Comparison of ENCODE assay signal across 11 cellular contexts in genomic region chr4:2411786-2412510, GRCh38. TPM values are rescaled to one million over a fixed set of nuclear protein-coding genes. Genes with fewer than 3 reads are reported as not detected.
DNase-seq lines count a peak whose midpoint lies in the region; ATAC-seq, FAIRE-seq and TF ChIP-seq lines count a peak whose summit lies in the region.
"Had no signal": no experiment of that assay in that cellular context is flagged by ENCODE, and none has a peak within 500 bp of the region (broad histone marks: within the 10 kb centered on the region; RNA-seq: fewer than 3 reads in every experiment).

No MANE protein-coding gene starts in this region.

- no peak for ATAC-seq in DND-41 (ENCODE audit: insufficient read depth, low read depth)
- no peak for ATAC-seq in GM21723 (IDR thresholded peaks at IDR 0.05; ENCODE audit: unreplicated experiment)
- ATAC-seq in HG03442 (IDR thresholded peaks at IDR 0.05; ENCODE audit: unreplicated experiment), result no peak
- ATAC-seq in gastrocnemius medialis, result no peak

- no peaks in the 10 kb centered on the region for H3K36me3 Mint-ChIP-seq in IgD-negative memory B cell
- no peaks in the 10 kb centered on the region for H3K36me3 Mint-ChIP-seq in astrocyte (ENCODE audit: low read depth, unreplicated experiment)
- no peaks in the 10 kb centered on the region for H3K36me3 Mint-ChIP-seq in nephron progenitor cell (ENCODE audit: low read depth)

- no peak for FAIRE-seq in astrocyte (lab: Jason Lieb, UNC)

- H3K9me3 Mint-ChIP-seq in IgD-negative memory B cell (no peaks in the 10 kb centered on the region), astrocyte (ENCODE audit: unreplicated experiment) (no peaks in the 10 kb centered on the region), nephron progenitor cell (no peaks in the 10 kb centered on the region)
- H3K9me3 Mint-ChIP-seq: nephron had no signal

- intact Hi-C loops in gastrocnemius medialis (cut with DNase I; ENCODE audit: low total_unique reads), result loop anchor here (1.0 to 10.0 kb wide), 2 partner anchors 177 to 687 kb away; partner anchors contain the start of genes TACC3 and TMEM129

- H3K4me3 ChIP-seq in DND-41 (ENCODE audit: low read depth in 1 of 2, low read length in 2 of 2), result 0 out of 4 replicates have a peak overlapping the region, but pooled peaks of 1 of the 2 experiments have one; percentile 36
- H3K4me3 ChIP-seq in astrocyte (ENCODE audit: insufficient read depth, low read depth, low read length), result no peak overlapping the region
- no peak overlapping the region for H3K4me3 ChIP-seq in gastrocnemius medialis

- in situ Hi-C loops in gastrocnemius medialis (cut with MboI; ENCODE audit: low sequenced_read_pairs in 4 of 4), result loop anchor here in 2 of 4 donors (25.0 kb wide), 1 partner anchor 175 kb away; the partner anchor contains the start of genes HAUS3 (in 2 of the 2) and POLN (in 2 of the 2)

- H3K4me2 ChIP-seq in DND-41 (ENCODE audit: insufficient read depth, low read length) (peak overlapping the region; percentile 59), astrocyte (ENCODE audit: low read length) (peak overlapping the region; percentile 79)

- H3K27me3 Mint-ChIP-seq in IgD-negative memory B cell (peaks cover 34% of the 10 kb centered on the region), astrocyte (ENCODE audit: low read depth, unreplicated experiment) (peaks cover 67% of the 10 kb centered on the region), nephron progenitor cell (ENCODE audit: low read depth, poor library complexity) (peaks cover 87% of the 10 kb centered on the region)

- TF ChIP-seq POLR2A in gastrocnemius medialis (IDR thresholded peaks at IDR 0.05), result no peak

- H3K4me1 ChIP-seq in DND-41 (ENCODE audit: insufficient read depth, low read length), result peaks cover 34% of the 10 kb centered on the region
- H3K4me1 ChIP-seq in astrocyte (ENCODE audit: insufficient read depth, low read length), result peaks cover 24% of the 10 kb centered on the region
- H3K4me1 ChIP-seq in gastrocnemius medialis, result peaks cover 23 to 34% of the 10 kb centered on the region in 2 donors

- H3K36me3 ChIP-seq in DND-41 (ENCODE audit: insufficient read depth, low read length) (no peaks in the 10 kb centered on the region), astrocyte (ENCODE audit: insufficient read depth, low read length) (no peaks in the 10 kb centered on the region), gastrocnemius medialis (no peaks in the 10 kb centered on the region)

- H2AFZ ChIP-seq in DND-41 (ENCODE audit: low read depth, low read length) (no peak overlapping the region), astrocyte (ENCODE audit: low read depth, low read length) (no peak overlapping the region)

- peaks cover 73% of the 10 kb centered on the region for H4K20me1 ChIP-seq in DND-41 (ENCODE audit: insufficient read depth, low read length)
- H4K20me1 ChIP-seq in astrocyte (ENCODE audit: insufficient read depth, low read length), result peaks cover 5% of the 10 kb centered on the region

- peak overlapping the region in 2 of 4 donors; percentile 68 to 87 for H3K4me3 Mint-ChIP-seq in IgD-negative memory B cell
- peak overlapping the region; percentile 14 for H3K4me3 Mint-ChIP-seq in astrocyte (ENCODE audit: unreplicated experiment)
- peak overlapping the region; percentile 35 for H3K4me3 Mint-ChIP-seq in nephron progenitor cell

- no peak for DNase-seq in DND-41
- no peak for DNase-seq in astrocyte (ENCODE audit: low read depth)
- DNase-seq in nephron progenitor cell, result no peak
- no peak for DNase-seq in gastrocnemius medialis
- no peak for DNase-seq in RKO (ENCODE audit: low spot score)
- DNase-seq: OCI-M1 had no signal

- H3K27ac ChIP-seq in DND-41 (ENCODE audit: low read length), result no peak overlapping the region
- no peak overlapping the region for H3K27ac ChIP-seq in astrocyte (ENCODE audit: low read depth, low read length)
- no peak overlapping the region for H3K27ac ChIP-seq in gastrocnemius medialis

- H3K9me3 ChIP-seq in DND-41 (ENCODE audit: insufficient read depth, low read length, severe bottlenecking) (no peaks in the 10 kb centered on the region), astrocyte (ENCODE audit: insufficient read depth, low read depth, low read length) (no peaks in the 10 kb centered on the region), gastrocnemius medialis (no peaks in the 10 kb centered on the region)

- H3K4me1 Mint-ChIP-seq in IgD-negative memory B cell (peaks cover 14 to 33% (median 25%) of the 10 kb centered on the region in 3 donors), astrocyte (ENCODE audit: low read depth, unreplicated experiment) (peaks cover 12% of the 10 kb centered on the region), nephron progenitor cell (peaks cover 38% of the 10 kb centered on the region)

- H3K27ac Mint-ChIP-seq in IgD-negative memory B cell (peak overlapping the region in 2 of 3 donors; percentile 34 to 78), astrocyte (ENCODE audit: unreplicated experiment) (peak overlapping the region; percentile 3), nephron progenitor cell (no peak overlapping the region)

- H3K79me2 ChIP-seq in DND-41 (ENCODE audit: insufficient read depth, low read length) (no peaks in the 10 kb centered on the region), astrocyte (ENCODE audit: insufficient read depth, low read length) (no peaks in the 10 kb centered on the region)

- TF ChIP-seq CTCF in DND-41 (IDR thresholded peaks at IDR 0.05; ENCODE audit: borderline replicate concordance, extremely low read depth, low read length, poor library complexity, severe bottlenecking) (no peak), astrocyte (IDR thresholded peaks at IDR 0.05; ENCODE audit: insufficient read depth, low read depth, low read length) (no peak), nephron progenitor cell (IDR thresholded peaks at IDR 0.05) (no peak), gastrocnemius medialis (IDR thresholded peaks at IDR 0.05 in 4 of 5, conservative IDR thresholded peaks at IDR 0.05 in 1 of 5) (no peak)

- H3K27me3 ChIP-seq in DND-41 (ENCODE audit: insufficient read depth, low read length, poor library complexity) (peaks cover 32% of the 10 kb centered on the region), astrocyte (ENCODE audit: insufficient read depth, low read length) (peaks cover 37% of the 10 kb centered on the region), gastrocnemius medialis (peaks cover 0 to 7% (median 0%) of the 10 kb centered on the region in 3 donors)

- H3K9ac ChIP-seq in DND-41 (ENCODE audit: low read depth, low read length) (no peak overlapping the region), astrocyte (ENCODE audit: low read length) (peak overlapping the region; percentile 29)

RNA-seq across cellular contexts. Expression of gene ZFYVE28, which starts 6.5 kb away (rescaled TPM):
- polyA plus RNA-seq in IgD-negative memory B cell, result 1.0 TPM
- 0.31 and 0.68 TPM in 2 replicates for total RNA-seq in astrocyte
- 1 to 10 TPM; 1.8 to 6.0 (median 3.4) TPM for total RNA-seq in gastrocnemius medialis

RNA-seq across cellular contexts. Expression of gene CFAP99, which starts 6.8 kb away (rescaled TPM):
- not detected for polyA plus RNA-seq in IgD-negative memory B cell
- total RNA-seq in astrocyte (not detected in 2 replicates), gastrocnemius medialis (not detected)
- total RNA-seq: cardiac septum had no signal

RNA-seq across cellular contexts. Expression of gene RNF4, which starts 57.0 kb away (rescaled TPM):
- polyA plus RNA-seq in IgD-negative memory B cell, result 94.0 TPM
- total RNA-seq in astrocyte, result 73.6 and 77.2 TPM in 2 replicates
- 10 to 100 TPM; 21.7 to 48.7 (median 34.7) TPM for total RNA-seq in gastrocnemius medialis
